In the genomic region with DNA sequence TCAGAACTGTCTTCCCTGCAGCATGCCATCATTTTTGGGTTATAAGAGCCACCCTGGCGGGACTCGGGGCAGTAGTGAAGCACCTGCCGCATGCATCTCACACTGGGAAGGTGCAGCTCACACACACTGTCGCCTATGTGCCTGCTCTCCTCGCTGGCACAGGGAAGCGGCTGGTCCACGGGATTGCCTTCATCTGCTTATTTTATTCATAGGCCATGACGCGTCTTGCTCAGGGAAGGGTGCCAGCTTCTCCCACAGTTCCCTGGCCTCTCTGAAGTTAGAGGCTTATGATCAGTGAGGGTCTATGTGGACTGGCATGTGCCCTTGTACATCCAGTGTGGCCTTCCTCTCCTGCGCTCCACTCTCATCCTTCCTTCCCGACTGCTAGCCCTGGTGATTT, we compare ENCODE assay signal across 16 cellular contexts.
DNase-seq lines count a peak whose midpoint lies in the region; ATAC-seq and TF ChIP-seq lines count a peak whose summit lies in the region.
"Had no signal": no experiment of that assay in that cellular context is flagged by ENCODE, and none has a peak within 500 bp of the region (broad histone marks: within the 10 kb centered on the region; RNA-seq: fewer than 3 reads in every experiment).

No MANE protein-coding gene starts in this region.

- no peaks in the 10 kb centered on the region for H3K36me3 ChIP-seq in CD8-positive, alpha-beta T cell (ENCODE audit: insufficient read depth, low read length)
- H3K36me3 ChIP-seq in naive thymus-derived CD4-positive, alpha-beta T cell (ENCODE audit: control insufficient read depth in 2 of 3, insufficient read depth in 3 of 3, low read length in 3 of 3): no peaks in the 10 kb centered on the region
- H3K36me3 ChIP-seq: SJSA1 had no signal

- no peak overlapping the region for H3K4me3 ChIP-seq in CD8-positive, alpha-beta T cell (ENCODE audit: low read depth, low read length)
- no peak overlapping the region for H3K4me3 ChIP-seq in naive thymus-derived CD4-positive, alpha-beta T cell (ENCODE audit: low read length)
- H3K4me3 ChIP-seq: SJSA1, skin epidermis had no signal

- H3K4me1 Mint-ChIP-seq in activated CD4-positive, alpha-beta T cell treated with anti-CD3 and anti-CD28 coated beads for 36 hours: peaks cover 33% of the 10 kb centered on the region
- H3K4me1 Mint-ChIP-seq in CD8-positive, alpha-beta T cell (ENCODE audit: low read depth): peaks cover 43% of the 10 kb centered on the region
- peaks cover 27% of the 10 kb centered on the region for H3K4me1 Mint-ChIP-seq in activated naive CD8-positive, alpha-beta T cell treated with anti-CD3 and anti-CD28 coated beads, Interleukin-2, amount 10 ng/mL, durations not matched to agents 7 days and 5 days
- peaks cover 20 to 52% (median 44%) of the 10 kb centered on the region in 7 donors for H3K4me1 Mint-ChIP-seq in naive thymus-derived CD4-positive, alpha-beta T cell

- no peak for ATAC-seq in activated CD4-positive, alpha-beta T cell treated with anti-CD3 and anti-CD28 coated beads for 36 hours
- no peak for ATAC-seq in CD8-positive, alpha-beta T cell
- ATAC-seq in activated naive CD8-positive, alpha-beta T cell treated with anti-CD3 and anti-CD28 coated beads, Interleukin-2, amount 10 ng/mL, durations not matched to agents 7 days and 5 days (ENCODE audit: low read depth): no peak
- no peak for ATAC-seq in naive thymus-derived CD4-positive, alpha-beta T cell
- ATAC-seq in GM18868 (IDR thresholded peaks at IDR 0.05; ENCODE audit: unreplicated experiment): no peak

- no peaks in the 10 kb centered on the region for H3K27me3 ChIP-seq in CD8-positive, alpha-beta T cell (ENCODE audit: insufficient read depth, low read length)
- H3K27me3 ChIP-seq in naive thymus-derived CD4-positive, alpha-beta T cell (ENCODE audit: control insufficient read depth in 2 of 2, insufficient read depth in 2 of 2, low read length in 2 of 2): no peaks in the 10 kb centered on the region
- H3K27me3 ChIP-seq: SJSA1 had no signal

- CTCF ChIA-PET in activated CD4-positive, alpha-beta T cell treated with anti-CD3 and anti-CD28 coated beads for 36 hours (lab: Charles Lee): interaction anchor here (0.6 to 1.3 kb wide), 3 partner anchors 35 to 79 kb away, joined by 3 read pairs; no protein-coding TSS in a partner anchor
- CTCF ChIA-PET in CD8-positive, alpha-beta T cell (lab: Charles Lee): interaction anchor here (1.5 to 1.8 kb wide), 2 partner anchors 9 to 223 kb away, joined by 3 to 7 read pairs; no protein-coding TSS in a partner anchor
- CTCF ChIA-PET in naive thymus-derived CD4-positive, alpha-beta T cell (lab: Charles Lee): interaction anchor here (1.1 to 2.9 kb wide), 2 partner anchors 18 to 302 kb away, joined by 3 to 22 read pairs; no protein-coding TSS in a partner anchor

- H3K27me3 Mint-ChIP-seq in activated CD4-positive, alpha-beta T cell treated with anti-CD3 and anti-CD28 coated beads for 36 hours: no peaks in the 10 kb centered on the region
- no peaks in the 10 kb centered on the region for H3K27me3 Mint-ChIP-seq in CD8-positive, alpha-beta T cell (ENCODE audit: low read depth)
- H3K27me3 Mint-ChIP-seq in activated naive CD8-positive, alpha-beta T cell treated with anti-CD3 and anti-CD28 coated beads, Interleukin-2, amount 10 ng/mL, durations not matched to agents 7 days and 5 days: no peaks in the 10 kb centered on the region
- H3K27me3 Mint-ChIP-seq in naive thymus-derived CD4-positive, alpha-beta T cell: no peaks in the 10 kb centered on the region

- peaks cover 48% of the 10 kb centered on the region for H3K4me1 ChIP-seq in CD8-positive, alpha-beta T cell (ENCODE audit: insufficient read depth, low read length)
- peaks cover 28 to 44% of the 10 kb centered on the region in 2 donors for H3K4me1 ChIP-seq in naive thymus-derived CD4-positive, alpha-beta T cell (ENCODE audit: control insufficient read depth in 2 of 2, insufficient read depth in 2 of 2, low read length in 2 of 2)
- H3K4me1 ChIP-seq: Caco-2, SJSA1 had no signal

- no peak for TF ChIP-seq CTCF in CD8-positive, alpha-beta T cell (IDR thresholded peaks at IDR 0.05)

- POLR2A ChIA-PET in activated CD4-positive, alpha-beta T cell treated with anti-CD3 and anti-CD28 coated beads for 36 hours (lab: Charles Lee): interaction anchor here (0.6 to 1.0 kb wide), 3 partner anchors 9 to 148 kb away, joined by 3 to 5 read pairs (median 4); no protein-coding TSS in a partner anchor
- POLR2A ChIA-PET in CD8-positive, alpha-beta T cell (lab: Charles Lee): interaction anchor here (0.6 to 2.4 kb wide), 3 partner anchors 14 to 361 kb away, joined by 3 to 12 read pairs (median 3); no protein-coding TSS in a partner anchor
- POLR2A ChIA-PET in activated naive CD8-positive, alpha-beta T cell treated with anti-CD3 and anti-CD28 coated beads, Interleukin-2, amount 10 ng/mL, durations not matched to agents 7 days and 5 days (lab: Charles Lee): interaction anchor here (0.5 to 2.7 kb wide), 5 partner anchors 43 to 304 kb away, joined by 3 to 15 read pairs (median 5); a partner anchor contains a TSS
- POLR2A ChIA-PET in naive thymus-derived CD4-positive, alpha-beta T cell (lab: Charles Lee): interaction anchor here (0.5 to 3.0 kb wide), 10 partner anchors 9 to 302 kb away, joined by 3 to 33 read pairs (median 4); a partner anchor contains a TSS

- intact Hi-C loops in activated CD4-positive, alpha-beta T cell treated with anti-CD3 and anti-CD28 coated beads for 36 hours (cut with DNase I, micrococcal nuclease): loop anchor here in 1 of 2 experiments (2.0 kb wide), 1 partner anchor 51 kb away; no protein-coding TSS in a partner anchor
- intact Hi-C loops in CD8-positive, alpha-beta T cell (cut with DNase I, micrococcal nuclease): loop anchor here (2.0 kb wide), 3 partner anchors 43 to 303 kb away; no protein-coding TSS in a partner anchor
- intact Hi-C loops in naive thymus-derived CD4-positive, alpha-beta T cell (cut with micrococcal nuclease): loop anchor here (2.0 to 5.0 kb wide), 5 partner anchors 15 to 927 kb away; a partner anchor contains a TSS

- H3K36me3 Mint-ChIP-seq in activated CD4-positive, alpha-beta T cell treated with anti-CD3 and anti-CD28 coated beads for 36 hours (ENCODE audit: low read depth): peaks cover 9% of the 10 kb centered on the region
- peaks cover 14% of the 10 kb centered on the region for H3K36me3 Mint-ChIP-seq in CD8-positive, alpha-beta T cell
- H3K36me3 Mint-ChIP-seq in activated naive CD8-positive, alpha-beta T cell treated with anti-CD3 and anti-CD28 coated beads, Interleukin-2, amount 10 ng/mL, durations not matched to agents 7 days and 5 days: peaks cover 10% of the 10 kb centered on the region
- H3K36me3 Mint-ChIP-seq in naive thymus-derived CD4-positive, alpha-beta T cell: peaks cover 1 to 17% (median 8%) of the 10 kb centered on the region in 5 donors

- no peaks in the 10 kb centered on the region for H3K9me3 Mint-ChIP-seq in activated CD4-positive, alpha-beta T cell treated with anti-CD3 and anti-CD28 coated beads for 36 hours (ENCODE audit: low read depth)
- H3K9me3 Mint-ChIP-seq in CD8-positive, alpha-beta T cell: no peaks in the 10 kb centered on the region
- H3K9me3 Mint-ChIP-seq in activated naive CD8-positive, alpha-beta T cell treated with anti-CD3 and anti-CD28 coated beads, Interleukin-2, amount 10 ng/mL, durations not matched to agents 7 days and 5 days: no peaks in the 10 kb centered on the region
- H3K9me3 Mint-ChIP-seq in naive thymus-derived CD4-positive, alpha-beta T cell: peaks cover 0 to 2% (median 0%) of the 10 kb centered on the region in 11 donors

- DNase-seq in activated CD4-positive, alpha-beta T cell treated with anti-CD3 and anti-CD28 coated beads for 36 hours: no peak
- no peak for DNase-seq in activated CD4-positive, alpha-beta T cell treated with anti-CD3 and anti-CD28 coated beads, Interleukin-2, amount 50 U/mL, for 48 hours
- DNase-seq in CD8-positive, alpha-beta T cell: no peak
- no peak for DNase-seq in activated naive CD8-positive, alpha-beta T cell treated with anti-CD3 and anti-CD28 coated beads, Interleukin-2, amount 10 ng/mL, durations not matched to agents 7 days and 5 days
- no peak for DNase-seq in naive thymus-derived CD4-positive, alpha-beta T cell
- DNase-seq in HuH-7.5 (ENCODE audit: low spot score) (no peak), MV-4-11 (lab: John Stamatoyannopoulos, UW) (no peak)
- DNase-seq: aorta, Caco-2, DMS79, NCI-H146, NCI-H524 had no signal

- no peaks in the 10 kb centered on the region for H3K9me3 ChIP-seq in CD8-positive, alpha-beta T cell (ENCODE audit: low read length)
- no peaks in the 10 kb centered on the region for H3K9me3 ChIP-seq in naive thymus-derived CD4-positive, alpha-beta T cell (ENCODE audit: control insufficient read depth in 2 of 3, low read length in 3 of 3)
- H3K9me3 ChIP-seq: Caco-2, SJSA1 had no signal

- H3K27ac ChIP-seq in CD8-positive, alpha-beta T cell (ENCODE audit: low read depth, low read length): peak overlapping the region; percentile 40
- peak overlapping the region; percentile 82 for H3K27ac ChIP-seq in naive thymus-derived CD4-positive, alpha-beta T cell (ENCODE audit: low read depth, low read length)
- H3K27ac ChIP-seq: KMS-11, SJSA1, skin epidermis had no signal

- peak overlapping the region; percentile 98 for H3K27ac Mint-ChIP-seq in activated CD4-positive, alpha-beta T cell treated with anti-CD3 and anti-CD28 coated beads for 36 hours
- no peak overlapping the region for H3K27ac Mint-ChIP-seq in CD8-positive, alpha-beta T cell
- H3K27ac Mint-ChIP-seq in activated naive CD8-positive, alpha-beta T cell treated with anti-CD3 and anti-CD28 coated beads, Interleukin-2, amount 10 ng/mL, durations not matched to agents 7 days and 5 days: peak overlapping the region; percentile 92
- H3K27ac Mint-ChIP-seq in naive thymus-derived CD4-positive, alpha-beta T cell: peak overlapping the region in 1 of 9 donors; percentile 80

- H3K4me3 Mint-ChIP-seq in activated CD4-positive, alpha-beta T cell treated with anti-CD3 and anti-CD28 coated beads for 36 hours: no peak overlapping the region
- no peak overlapping the region for H3K4me3 Mint-ChIP-seq in CD8-positive, alpha-beta T cell
- peak overlapping the region; percentile 81 for H3K4me3 Mint-ChIP-seq in activated naive CD8-positive, alpha-beta T cell treated with anti-CD3 and anti-CD28 coated beads, Interleukin-2, amount 10 ng/mL, durations not matched to agents 7 days and 5 days
- peak overlapping the region in 7 of 10 donors; percentile 75 to 89 (median 78) for H3K4me3 Mint-ChIP-seq in naive thymus-derived CD4-positive, alpha-beta T cell

Comparison
In these comparisons a context has a peak if more than half of its experiments do, and no peak if none do; other contexts are left out.
1. H3K4me3 Mint-ChIP-seq: peak in activated naive CD8-positive, alpha-beta T cell treated with anti-CD3 and anti-CD28 coated beads, Interleukin-2, amount 10 ng/mL, durations not matched to agents 7 days and 5 days (single experiment) and naive thymus-derived CD4-positive, alpha-beta T cell (7 of 10); none in activated CD4-positive, alpha-beta T cell treated with anti-CD3 and anti-CD28 coated beads for 36 hours (single experiment) and CD8-positive, alpha-beta T cell (single experiment).